Comparison of ENCODE assay signal across 16 cellular contexts in the genomic region with DNA sequence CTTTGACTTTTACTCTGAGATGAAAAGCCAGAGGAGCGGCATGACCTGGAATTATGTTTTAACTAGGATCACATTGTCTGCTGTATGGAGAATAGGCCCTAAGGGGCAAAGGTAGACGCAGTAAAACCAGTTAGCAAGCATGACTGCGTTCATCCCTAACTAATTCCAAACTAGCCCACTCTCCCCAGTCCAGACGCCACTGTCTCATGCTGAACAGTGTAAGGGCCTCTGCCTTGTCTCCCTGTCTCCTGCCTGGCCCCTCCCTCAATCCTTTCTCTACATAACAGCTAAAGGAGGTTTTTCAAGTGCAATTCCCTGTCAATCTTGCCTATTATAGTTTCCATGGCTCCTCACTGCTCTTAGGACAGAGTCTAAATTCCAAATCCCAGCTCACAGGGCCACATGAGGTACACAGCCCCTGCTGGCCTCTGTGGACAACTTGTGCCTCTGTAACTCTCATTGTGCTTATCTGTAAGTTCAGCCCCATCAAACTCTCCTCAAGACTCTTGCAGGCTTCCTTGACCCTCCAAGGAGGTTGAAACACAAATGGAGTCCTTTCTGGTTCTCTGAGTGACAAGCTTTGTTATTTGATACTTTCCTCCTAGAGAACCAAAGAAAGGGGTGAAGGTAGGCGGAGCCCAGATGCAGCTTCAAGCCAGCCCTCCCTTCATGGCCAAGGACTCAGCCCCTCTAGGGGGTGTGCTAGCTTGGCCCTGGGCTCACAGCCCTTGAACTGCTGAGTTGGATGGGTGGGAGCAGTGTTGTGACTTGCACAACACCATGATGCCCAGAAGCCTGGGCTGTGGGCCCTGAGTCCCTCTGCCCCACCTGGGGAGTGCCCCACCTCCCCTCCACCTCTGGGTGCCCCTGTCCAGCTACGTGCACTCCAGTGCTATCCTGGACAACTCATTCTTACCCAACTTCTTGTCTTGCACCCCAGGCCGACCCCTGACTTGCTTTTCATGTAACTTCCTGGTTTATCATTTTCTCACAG. TPM values are rescaled to one million over a fixed set of nuclear protein-coding genes. Genes with fewer than 3 reads are reported as not detected.
A peak's percentile ranks its signal among the peaks of the same experiment; 100 is the strongest.
DNase-seq lines count a peak whose midpoint lies in the region; ATAC-seq and TF ChIP-seq lines count a peak whose summit lies in the region.
"Had no signal": no experiment of that assay in that cellular context is flagged by ENCODE, and none has a peak within 500 bp of the region (broad histone marks: within the 10 kb centered on the region; RNA-seq: fewer than 3 reads in every experiment).

No MANE protein-coding gene starts in this region.

- H3K4me3 Mint-ChIP-seq in activated naive CD4-positive, alpha-beta T cell treated with anti-CD3 and anti-CD28 coated beads, Interleukin-2, amount 10 ng/mL, durations not matched to agents 7 days and 5 days = no peak overlapping the region
- H3K4me3 Mint-ChIP-seq in activated T-helper 17 cell treated with anti-CD3 and anti-CD28 coated beads, Interleukin-2, amount 50 U/mL, for 72 hours = no peak overlapping the region
- H3K4me3 Mint-ChIP-seq: activated CD4-positive, alpha-beta memory T cell treated with anti-CD3 and anti-CD28 coated beads for 36 hours; CD4-positive, alpha-beta memory T cell had no signal

- ATAC-seq in right lobe of liver (peak; percentile 50 to 82 (median 60)), upper lobe of right lung (peak; percentile 7)
- ATAC-seq in activated T-helper 17 cell treated with anti-CD3 and anti-CD28 coated beads, Interleukin-2, amount 50 U/mL, for 72 hours (replicated peaks) = no peak
- ATAC-seq: A549 had no signal

- H3K27ac Mint-ChIP-seq in activated naive CD4-positive, alpha-beta T cell treated with anti-CD3 and anti-CD28 coated beads, Interleukin-2, amount 10 ng/mL, durations not matched to agents 7 days and 5 days = no peak overlapping the region
- no peak overlapping the region for H3K27ac Mint-ChIP-seq in activated T-helper 17 cell treated with anti-CD3 and anti-CD28 coated beads, Interleukin-2, amount 50 U/mL, for 72 hours
- H3K27ac Mint-ChIP-seq: activated CD4-positive, alpha-beta memory T cell treated with anti-CD3 and anti-CD28 coated beads for 36 hours; CD4-positive, alpha-beta memory T cell had no signal

- WGBS in right lobe of liver (ENCODE audit: insufficient coverage, low coverage, low lambda C conversion rate, missing lambda C conversion rate) = 74% methylated on average over 3 of the region's 7 CpGs

- CTCF ChIA-PET in activated naive CD4-positive, alpha-beta T cell treated with anti-CD3 and anti-CD28 coated beads, Interleukin-2, amount 10 ng/mL, durations not matched to agents 7 days and 5 days (lab: Charles Lee) = interaction anchor here (2.0 kb wide), 1 partner anchor 8 kb away, joined by 5 read pairs; no protein-coding TSS in a partner anchor

- H3K27me3 Mint-ChIP-seq in activated naive CD4-positive, alpha-beta T cell treated with anti-CD3 and anti-CD28 coated beads, Interleukin-2, amount 10 ng/mL, durations not matched to agents 7 days and 5 days = peaks cover 38% of the 10 kb centered on the region
- peaks cover 17% of the 10 kb centered on the region for H3K27me3 Mint-ChIP-seq in activated T-helper 17 cell treated with anti-CD3 and anti-CD28 coated beads, Interleukin-2, amount 50 U/mL, for 72 hours

- H3K4me1 Mint-ChIP-seq in activated naive CD4-positive, alpha-beta T cell treated with anti-CD3 and anti-CD28 coated beads, Interleukin-2, amount 10 ng/mL, durations not matched to agents 7 days and 5 days = no peaks in the 10 kb centered on the region
- no peaks in the 10 kb centered on the region for H3K4me1 Mint-ChIP-seq in activated T-helper 17 cell treated with anti-CD3 and anti-CD28 coated beads, Interleukin-2, amount 50 U/mL, for 72 hours

- H3K36me3 ChIP-seq in right lobe of liver (no peaks in the 10 kb centered on the region), upper lobe of right lung (no peaks in the 10 kb centered on the region)

- H3K4me1 ChIP-seq in right lobe of liver (no peaks in the 10 kb centered on the region), upper lobe of right lung (no peaks in the 10 kb centered on the region)
- H3K4me1 ChIP-seq: A549 had no signal

- H3K27ac ChIP-seq in right lobe of liver (no peak overlapping the region), upper lobe of right lung (no peak overlapping the region)
- H3K27ac ChIP-seq: A549, dorsolateral prefrontal cortex, SK-N-MC had no signal

- H3K9me3 Mint-ChIP-seq in activated naive CD4-positive, alpha-beta T cell treated with anti-CD3 and anti-CD28 coated beads, Interleukin-2, amount 10 ng/mL, durations not matched to agents 7 days and 5 days = no peaks in the 10 kb centered on the region
- no peaks in the 10 kb centered on the region for H3K9me3 Mint-ChIP-seq in activated T-helper 17 cell treated with anti-CD3 and anti-CD28 coated beads, Interleukin-2, amount 50 U/mL, for 72 hours
- H3K9me3 Mint-ChIP-seq: activated CD4-positive, alpha-beta memory T cell treated with anti-CD3 and anti-CD28 coated beads for 36 hours had no signal

- H3K9me3 ChIP-seq in right lobe of liver (no peaks in the 10 kb centered on the region), upper lobe of right lung (no peaks in the 10 kb centered on the region)
- H3K9me3 ChIP-seq: A549 had no signal

- DNase-seq in activated naive CD4-positive, alpha-beta T cell treated with anti-CD3 and anti-CD28 coated beads, Interleukin-2, amount 10 ng/mL, durations not matched to agents 7 days and 5 days = peak; percentile 15
- no peak for DNase-seq in activated naive CD4-positive, alpha-beta T cell (lab: John Stamatoyannopoulos, UW)
- peak in 1 of 3 donors; percentile 43 for DNase-seq in right lobe of liver
- DNase-seq in upper lobe of right lung = no peak
- DNase-seq in COLO829 (ENCODE audit: low spot score) = no peak
- DNase-seq: activated CD4-positive, alpha-beta memory T cell treated with anti-CD3 and anti-CD28 coated beads for 36 hours; activated effector memory CD4-positive, alpha-beta T cell treated with anti-CD3 and anti-CD28 coated beads, Interleukin-2, amount 50 U/mL, for 16 hours; CD4-positive, alpha-beta memory T cell; dorsolateral prefrontal cortex; NCI-H446 treated with DMSO at 0.1 percent for 48 hours; stimulated activated naive CD4-positive, alpha-beta T cell treated with Interleukin-2 at 50 U/mL for 16 hours had no signal

- no peak for TF ChIP-seq POLR2A in right lobe of liver (IDR thresholded peaks at IDR 0.05)

- H3K27me3 ChIP-seq in right lobe of liver = no peaks in the 10 kb centered on the region
- H3K27me3 ChIP-seq in upper lobe of right lung = no peaks in the 10 kb centered on the region
- H3K27me3 ChIP-seq: dorsolateral prefrontal cortex had no signal

- intact Hi-C loops in right lobe of liver (cut with DNase I) = no loop called here
- intact Hi-C loops in upper lobe of right lung (cut with DNase I) = no loop called here

- no peaks in the 10 kb centered on the region for H3K36me3 Mint-ChIP-seq in activated naive CD4-positive, alpha-beta T cell treated with anti-CD3 and anti-CD28 coated beads, Interleukin-2, amount 10 ng/mL, durations not matched to agents 7 days and 5 days
- no peaks in the 10 kb centered on the region for H3K36me3 Mint-ChIP-seq in activated T-helper 17 cell treated with anti-CD3 and anti-CD28 coated beads, Interleukin-2, amount 50 U/mL, for 72 hours (ENCODE audit: low read depth)
- H3K36me3 Mint-ChIP-seq: activated CD4-positive, alpha-beta memory T cell treated with anti-CD3 and anti-CD28 coated beads for 36 hours; CD4-positive, alpha-beta memory T cell had no signal

- H3K4me3 ChIP-seq in right lobe of liver = no peak overlapping the region
- no peak overlapping the region for H3K4me3 ChIP-seq in upper lobe of right lung
- H3K4me3 ChIP-seq: A549, dorsolateral prefrontal cortex, lung, SK-N-MC had no signal

- TF ChIP-seq CTCF in right lobe of liver (IDR thresholded peaks at IDR 0.05) (no peak), upper lobe of right lung (IDR thresholded peaks at IDR 0.05) (no peak)

RNA-seq across cellular contexts. Expression of a gene that starts 15.9 kb away (rescaled TPM):
- total RNA-seq in right lobe of liver = under 1 TPM; 0.31 to 0.59 (median 0.36) TPM
- total RNA-seq in upper lobe of right lung = 1.8 TPM
- total RNA-seq in activated T-helper 17 cell treated with anti-CD3 and anti-CD28 coated beads, Interleukin-2, amount 50 U/mL, for 72 hours = under 1 TPM; 0.58 to 0.93 TPM
- total RNA-seq: OCI-LY7 had no signal

RNA-seq across cellular contexts. Expression of a gene that starts 20.8 kb away (rescaled TPM):
- under 1 TPM in 4 of 6 experiments, not detected in 2; 0.24 to 0.95 (median 0.40) TPM for total RNA-seq in right lobe of liver
- total RNA-seq in upper lobe of right lung = 7.4 TPM
- not detected for total RNA-seq in activated T-helper 17 cell treated with anti-CD3 and anti-CD28 coated beads, Interleukin-2, amount 50 U/mL, for 72 hours
- total RNA-seq: activated CD4-positive, alpha-beta memory T cell treated with anti-CD3 and anti-CD28 coated beads for 36 hours; CD4-positive, alpha-beta memory T cell; OCI-LY7 had no signal

RNA-seq across cellular contexts. Expression of a gene that starts 50.6 kb away (rescaled TPM):
- total RNA-seq in right lobe of liver (10 to 100 TPM; 11.5 to 23.2 (median 16.5) TPM), upper lobe of right lung (79.0 TPM)
- total RNA-seq in activated T-helper 17 cell treated with anti-CD3 and anti-CD28 coated beads, Interleukin-2, amount 50 U/mL, for 72 hours = 10 to 100 TPM in 1 of 2 donors, 1 to 10 TPM in 1; 8.4 to 22.9 TPM
